In the genomic region with DNA sequence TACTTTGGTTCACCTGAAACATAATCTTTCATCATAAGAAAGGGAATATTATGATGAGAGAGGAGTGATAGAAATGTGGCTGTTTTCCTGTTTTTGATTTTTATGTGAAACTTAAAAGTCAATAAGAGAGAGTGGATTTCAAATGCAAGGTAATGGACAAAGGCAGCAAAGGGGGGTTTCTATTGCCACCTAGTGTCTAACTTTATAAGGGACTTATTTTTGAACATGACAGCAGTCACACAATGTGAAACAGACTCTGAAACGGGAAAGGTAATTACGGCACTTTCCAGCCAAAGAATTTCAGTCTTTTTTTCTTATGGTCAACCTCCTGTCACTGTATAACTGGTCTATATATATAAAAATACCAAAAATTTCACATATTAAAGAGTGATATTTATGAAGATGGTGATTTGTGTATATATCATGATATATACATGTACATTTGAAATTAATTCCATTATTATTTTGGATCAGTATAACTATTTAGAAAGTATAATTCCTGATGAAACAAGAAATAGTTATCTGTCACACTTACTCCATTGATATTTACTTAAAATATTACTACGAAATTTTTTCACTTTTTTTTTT, we compare ENCODE assay signal across 8 cellular contexts.
A peak's percentile ranks its signal among the peaks of the same experiment; 100 is the strongest.
DNase-seq lines count a peak whose midpoint lies in the region; ATAC-seq and TF ChIP-seq lines count a peak whose summit lies in the region.

No MANE protein-coding gene starts in this region.

- TF ChIP-seq CTCF in cardiac fibroblast (IDR thresholded peaks at IDR 0.05; ENCODE audit: low read depth, low read length), result peak; percentile 72

- DNase-seq in DMS53 (lab: John Stamatoyannopoulos, UW) (peak; percentile 73), NCI-H748 (lab: John Stamatoyannopoulos, UW; ENCODE audit: unreplicated experiment) (peak; percentile 88), cardiac fibroblast (ENCODE audit: low read depth in 2 of 2) (peak; percentile 79 to 81), medulla oblongata (ENCODE audit: extremely low spot score) (peak; percentile 48), T-helper 9 cell (no peak), 8988T (no peak)

- H3K4me3 ChIP-seq in cardiac fibroblast (replicated peaks in 1 of 2; ENCODE audit: low read depth in 2 of 2, low read length in 2 of 2), result no peak overlapping the region

- ATAC-seq in GM19463 (IDR thresholded peaks at IDR 0.05; ENCODE audit: unreplicated experiment) (peak; percentile 88), HG03378 (IDR thresholded peaks at IDR 0.05; ENCODE audit: unreplicated experiment) (peak; percentile 90)

Comparison
In these comparisons a context has a peak if more than half of its experiments do, and no peak if none do; other contexts are left out.
1. DNase-seq: peak in DMS53 (single experiment), NCI-H748 (single experiment), cardiac fibroblast (2 of 2) and medulla oblongata (single experiment); none in T-helper 9 cell (single experiment) and 8988T (single experiment).